In genomic region chr1:60753508-60753907, GRCh38 we compare ENCODE assay signal across 20 cellular contexts.
DNase-seq lines count a peak whose midpoint lies in the region; ATAC-seq, FAIRE-seq and TF ChIP-seq lines count a peak whose summit lies in the region.
"Had no signal": no experiment of that assay in that cellular context is flagged by ENCODE, and none has a peak within 500 bp of the region (broad histone marks: within the 10 kb centered on the region; RNA-seq: fewer than 3 reads in every experiment).

No MANE protein-coding gene starts in this region.

- H3K27me3 ChIP-seq in BE2C (no peaks in the 10 kb centered on the region), small intestine (ENCODE audit: control insufficient read depth in 2 of 2, insufficient read depth in 2 of 2, low read length in 2 of 2) (no peaks in the 10 kb centered on the region)
- H3K27me3 ChIP-seq: BLaER1 treated with 17β-estradiol and CSF1 and Interleukin-3, amounts not matched to agents 10 nM and 100 nM; Peyer's patch had no signal

- no peak; the same call in 2 of the 3 replicates for ATAC-seq in SK-N-SH treated with all-trans-retinoic acid at 6 μM for 48 hours

- H3K4me1 ChIP-seq in BE2C: peaks cover 12% of the 10 kb centered on the region
- H3K4me1 ChIP-seq in small intestine (ENCODE audit: control insufficient read depth in 2 of 2, insufficient read depth in 1 of 2, low read depth in 1 of 2, low read length in 1 of 2): no peaks in the 10 kb centered on the region
- H3K4me1 ChIP-seq: BLaER1 treated with 17β-estradiol and CSF1 and Interleukin-3, amounts not matched to agents 10 nM and 100 nM; Caco-2; Peyer's patch had no signal

- no peak for FAIRE-seq in small intestine (lab: Jason Lieb, UNC)
- FAIRE-seq: GM12891 had no signal

- H3K36me3 ChIP-seq in BE2C (no peaks in the 10 kb centered on the region), small intestine (ENCODE audit: control insufficient read depth in 2 of 2, insufficient read depth in 2 of 2, low read length in 2 of 2) (no peaks in the 10 kb centered on the region)
- H3K36me3 ChIP-seq: BLaER1 treated with 17β-estradiol and CSF1 and Interleukin-3, amounts not matched to agents 10 nM and 100 nM; Peyer's patch had no signal

- 81 to 87% (median 86%) methylated on average over 7 of the region's 7 CpGs for WGBS in small intestine, 3 donors

- H3K9me3 ChIP-seq in BE2C (no peaks in the 10 kb centered on the region), small intestine (ENCODE audit: control insufficient read depth, low read depth) (no peaks in the 10 kb centered on the region)
- H3K9me3 ChIP-seq: BLaER1 treated with 17β-estradiol and CSF1 and Interleukin-3, amounts not matched to agents 10 nM and 100 nM; Caco-2; Peyer's patch had no signal

- no peak for TF ChIP-seq CTCF in BE2C (IDR thresholded peaks at IDR 0.05; ENCODE audit: low read depth, low read length)

- H3K4me3 ChIP-seq in BE2C (ENCODE audit: low read depth, low read length): no peak overlapping the region
- no peak overlapping the region for H3K4me3 ChIP-seq in small intestine (ENCODE audit: low read depth in 1 of 2, low read length in 2 of 2)
- H3K4me3 ChIP-seq: BLaER1 treated with 17β-estradiol and CSF1 and Interleukin-3, amounts not matched to agents 10 nM and 100 nM; Peyer's patch had no signal

- DNase-seq in BE2C (peak; percentile 23), DMS 273 (lab: John Stamatoyannopoulos, UW; ENCODE audit: unreplicated experiment) (peak; percentile 31), NCI-H2227 (lab: John Stamatoyannopoulos, UW; ENCODE audit: unreplicated experiment) (peak; percentile 24), mucosa of gallbladder (ENCODE audit: low spot score) (no peak), small intestine (no peak), amygdala (lab: John Stamatoyannopoulos, UW) (no peak)
- DNase-seq: ACHN; Caco-2; CD4-positive, alpha-beta memory T cell; DMS153; H7; Kasumi-1; NCI-H1694 treated with DMSO at 0.1 percent for 48 hours; NCI-H2107; NCI-H446; NCI-H774; Peyer's patch had no signal

- no peak overlapping the region for H3K27ac ChIP-seq in small intestine (ENCODE audit: low read depth in 1 of 2, low read length in 1 of 2)
- H3K27ac ChIP-seq: BLaER1 treated with 17β-estradiol and CSF1 and Interleukin-3, amounts not matched to agents 10 nM and 100 nM; Peyer's patch had no signal

TF ChIP-seq in SK-N-SH treated with all-trans-retinoic acid at 6 μM for 48 hours, 23 proteins besides CTCF, POLR2A, EP300 and RAD21 (continues in another document):
- TF ChIP-seq CSDC2 (CRISPR knock-in tag; IDR thresholded peaks at IDR 0.05) (no peak), TSHZ2 (CRISPR knock-in tag; IDR thresholded peaks at IDR 0.05) (peak; percentile 96), TCF4 (CRISPR knock-in tag; IDR thresholded peaks at IDR 0.05; ENCODE audit: borderline replicate concordance) (peak; percentile 92), RARB (CRISPR knock-in tag; IDR thresholded peaks at IDR 0.05) (no peak), POU6F1 (CRISPR knock-in tag; IDR thresholded peaks at IDR 0.05; ENCODE audit: borderline replicate concordance, low read depth) (no peak), ISL1 (CRISPR knock-in tag; IDR thresholded peaks at IDR 0.05) (peak; percentile 39), ZFP3 (CRISPR knock-in tag; IDR thresholded peaks at IDR 0.05) (0 out of 2 replicates have a peak, but pooled peaks have one; percentile 36), ZNF70 (CRISPR knock-in tag; IDR thresholded peaks at IDR 0.05) (peak; percentile 18; the same call in 1 of the 2 replicates), ZNF565 (CRISPR knock-in tag; conservative IDR thresholded peaks at IDR 0.05; ENCODE audit: low read depth) (no peak), CREB5 (CRISPR knock-in tag; IDR thresholded peaks at IDR 0.05; ENCODE audit: low read depth) (peak; percentile 37; the same call in 1 of the 2 replicates), ZNF8 (CRISPR knock-in tag; IDR thresholded peaks at IDR 0.05) (no peak; the same call in 1 of the 2 replicates), OSR1 (CRISPR knock-in tag; IDR thresholded peaks at IDR 0.05) (no peak), PPARA (CRISPR knock-in tag; IDR thresholded peaks at IDR 0.05; ENCODE audit: borderline replicate concordance) (0 out of 2 replicates have a peak, but pooled peaks have one; percentile 10), ZFP30 (CRISPR knock-in tag; IDR thresholded peaks at IDR 0.05) (no peak), ARNTL (CRISPR knock-in tag; IDR thresholded peaks at IDR 0.05; ENCODE audit: borderline replicate concordance, low read depth) (0 out of 2 replicates have a peak, but pooled peaks have one; percentile 18), BACH2 (CRISPR knock-in tag; IDR thresholded peaks at IDR 0.05; ENCODE audit: borderline replicate concordance) (no peak), CSRNP3 (CRISPR knock-in tag; IDR thresholded peaks at IDR 0.05) (no peak), PATZ1 (CRISPR knock-in tag; IDR thresholded peaks at IDR 0.05; ENCODE audit: borderline replicate concordance) (no peak)

Comparison
In these comparisons a context has a peak if more than half of its experiments do, and no peak if none do; other contexts are left out.
1. DNase-seq: peak in BE2C (single experiment), DMS 273 (single experiment) and NCI-H2227 (single experiment); none in mucosa of gallbladder (single experiment), small intestine (single experiment) and amygdala (0 of 56).